In the genomic region with DNA sequence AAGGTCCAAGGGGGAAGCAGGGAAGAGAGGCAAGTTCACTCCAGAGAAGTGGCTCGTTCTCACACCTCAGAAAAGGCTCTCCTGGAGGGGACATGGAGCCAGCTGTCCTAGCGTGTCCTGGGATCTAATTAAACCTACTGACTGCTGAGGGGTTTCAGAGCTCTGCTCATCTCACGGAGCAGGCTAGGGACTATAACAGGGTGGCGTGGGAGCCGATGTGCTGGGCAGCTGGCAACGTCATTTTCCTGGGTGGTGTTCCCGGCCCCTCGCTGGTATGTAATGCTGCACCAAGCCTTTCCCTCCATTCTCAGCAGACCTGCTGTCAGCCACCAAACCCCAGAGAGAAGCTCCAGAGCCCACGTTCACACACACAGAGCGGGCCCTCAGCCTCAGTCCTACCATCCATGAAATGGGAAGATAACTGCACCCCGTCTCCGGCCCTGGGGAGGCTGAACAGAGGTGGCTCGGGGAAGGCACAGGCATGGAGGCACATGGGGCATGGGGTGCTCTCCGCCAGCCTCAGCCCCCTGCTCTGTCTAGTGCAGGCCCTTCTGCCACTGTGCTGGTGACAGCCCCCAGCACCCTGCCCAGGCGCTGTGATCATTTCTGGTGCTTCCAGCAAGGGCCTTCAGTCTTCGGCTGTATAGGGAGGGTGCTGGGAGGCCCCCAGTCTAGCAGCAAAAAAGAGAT, we compare ENCODE assay signal across 14 cellular contexts. TPM values are rescaled to one million over a fixed set of nuclear protein-coding genes. Genes with fewer than 3 reads are reported as not detected.
DNase-seq lines count a peak whose midpoint lies in the region; ATAC-seq and TF ChIP-seq lines count a peak whose summit lies in the region.
"Had no signal": no experiment of that assay in that cellular context is flagged by ENCODE, and none has a peak within 500 bp of the region (broad histone marks: within the 10 kb centered on the region; RNA-seq: fewer than 3 reads in every experiment).

No MANE protein-coding gene starts in this region.

- peak; percentile 27 for ATAC-seq in Panc1
- no peak for ATAC-seq in stimulated activated effector memory CD8-positive, alpha-beta T cell treated with anti-CD3 and anti-CD28 coated beads, Interleukin-12 subunit alpha, Interleukin-12 subunit beta, amount 100 ng/mL, for 72 hours

- H3K9ac ChIP-seq in duodenal mucosa (ENCODE audit: low read depth in 1 of 2, low read length in 2 of 2), result peak overlapping the region; percentile 32 to 71

- H3K36me3 Mint-ChIP-seq in activated CD4-positive, alpha-beta T cell treated with anti-CD3 and anti-CD28 coated beads, Interleukin-2, amount 10 ng/mL, durations not matched to agents 7 days and 5 days (ENCODE audit: low read depth), result peaks cover 40% of the 10 kb centered on the region
- peaks cover 84% of the 10 kb centered on the region for H3K36me3 Mint-ChIP-seq in stimulated activated effector memory CD8-positive, alpha-beta T cell treated with anti-CD3 and anti-CD28 coated beads, Interleukin-12 subunit alpha, Interleukin-12 subunit beta, amount 100 ng/mL, for 72 hours

- no TSS peak for BruUV-seq in Panc1 (replicated peaks; lab: Mats Ljungman, UMichigan)

- H3K36me3 ChIP-seq in Panc1 (ENCODE audit: control insufficient read depth, insufficient read depth, low read length), result no peaks in the 10 kb centered on the region
- H3K36me3 ChIP-seq in duodenal mucosa (ENCODE audit: control insufficient read depth in 1 of 2, insufficient read depth in 2 of 2, low read length in 2 of 2), result no peaks in the 10 kb centered on the region
- no peaks in the 10 kb centered on the region for H3K36me3 ChIP-seq in right atrium auricular region
- H3K36me3 ChIP-seq: uterus had no signal

- H3K9me3 Mint-ChIP-seq in activated CD4-positive, alpha-beta T cell treated with anti-CD3 and anti-CD28 coated beads, Interleukin-2, amount 10 ng/mL, durations not matched to agents 7 days and 5 days, result peaks cover 24% of the 10 kb centered on the region
- H3K9me3 Mint-ChIP-seq in stimulated activated effector memory CD8-positive, alpha-beta T cell treated with anti-CD3 and anti-CD28 coated beads, Interleukin-12 subunit alpha, Interleukin-12 subunit beta, amount 100 ng/mL, for 72 hours, result peaks cover 3% of the 10 kb centered on the region

- POLR2A ChIA-PET in activated CD4-positive, alpha-beta T cell treated with anti-CD3 and anti-CD28 coated beads, Interleukin-2, amount 10 ng/mL, durations not matched to agents 7 days and 5 days (lab: Charles Lee), result no interaction called here
- POLR2A ChIA-PET in Panc1 (lab: Charles Lee), result no interaction called here

- TF ChIP-seq CTCF in Panc1 (IDR thresholded peaks at IDR 0.05) (no peak), right atrium auricular region (IDR thresholded peaks at IDR 0.05) (no peak)

- peaks cover 78% of the 10 kb centered on the region for H3K4me1 Mint-ChIP-seq in activated CD4-positive, alpha-beta T cell treated with anti-CD3 and anti-CD28 coated beads, Interleukin-2, amount 10 ng/mL, durations not matched to agents 7 days and 5 days
- peaks cover 77% of the 10 kb centered on the region for H3K4me1 Mint-ChIP-seq in stimulated activated effector memory CD8-positive, alpha-beta T cell treated with anti-CD3 and anti-CD28 coated beads, Interleukin-12 subunit alpha, Interleukin-12 subunit beta, amount 100 ng/mL, for 72 hours
- H3K4me1 Mint-ChIP-seq: neural crest cell had no signal

- peak overlapping the region; percentile 84 for H3K27ac Mint-ChIP-seq in activated CD4-positive, alpha-beta T cell treated with anti-CD3 and anti-CD28 coated beads, Interleukin-2, amount 10 ng/mL, durations not matched to agents 7 days and 5 days
- peak overlapping the region; percentile 98 for H3K27ac Mint-ChIP-seq in stimulated activated effector memory CD8-positive, alpha-beta T cell treated with anti-CD3 and anti-CD28 coated beads, Interleukin-12 subunit alpha, Interleukin-12 subunit beta, amount 100 ng/mL, for 72 hours

- H3K4me3 ChIP-seq in Panc1 (ENCODE audit: low read depth in 2 of 2, low read length in 2 of 2), result no peak overlapping the region
- peak overlapping the region in 1 of 2 donors; percentile 52 for H3K4me3 ChIP-seq in duodenal mucosa (ENCODE audit: low read depth in 1 of 2, low read length in 2 of 2)
- H3K4me3 ChIP-seq in right atrium auricular region, result no peak overlapping the region
- H3K4me3 ChIP-seq: body of pancreas, uterus had no signal

- intact Hi-C loops in Panc1 (cut with micrococcal nuclease; ENCODE audit: unreplicated experiment), result no loop called here

- no peak overlapping the region for H3K27ac ChIP-seq in Panc1 (ENCODE audit: low read length)
- no peak overlapping the region for H3K27ac ChIP-seq in duodenal mucosa (ENCODE audit: low read depth, low read length)
- no peak overlapping the region for H3K27ac ChIP-seq in right atrium auricular region
- H3K27ac ChIP-seq: body of pancreas, uterus had no signal

- H3K9me3 ChIP-seq in Panc1 (ENCODE audit: control insufficient read depth, insufficient read depth, low read depth, low read length), result no peaks in the 10 kb centered on the region
- no peaks in the 10 kb centered on the region for H3K9me3 ChIP-seq in duodenal mucosa (ENCODE audit: control insufficient read depth in 1 of 2, low read length in 2 of 2)
- H3K9me3 ChIP-seq in right atrium auricular region, result peaks cover 0 to 10% of the 10 kb centered on the region in 2 donors
- H3K9me3 ChIP-seq: body of pancreas, uterus had no signal

- CTCF ChIA-PET in activated CD4-positive, alpha-beta T cell treated with anti-CD3 and anti-CD28 coated beads, Interleukin-2, amount 10 ng/mL, durations not matched to agents 7 days and 5 days (lab: Charles Lee), result interaction anchor here (0.9 to 1.0 kb wide), 2 partner anchors 10 to 29 kb away, joined by 3 read pairs; no protein-coding TSS in a partner anchor
- CTCF ChIA-PET in Panc1 (lab: Charles Lee), result interaction anchor here (1.0 kb wide), 1 partner anchor 20 kb away, joined by 3 read pairs; no protein-coding TSS in a partner anchor

- no peaks in the 10 kb centered on the region for H3K27me3 ChIP-seq in Panc1 (ENCODE audit: control insufficient read depth, insufficient read depth, low read length)
- H3K27me3 ChIP-seq in duodenal mucosa (ENCODE audit: control insufficient read depth in 1 of 2, insufficient read depth in 2 of 2, low read length in 2 of 2), result no peaks in the 10 kb centered on the region
- H3K27me3 ChIP-seq in right atrium auricular region, result no peaks in the 10 kb centered on the region
- H3K27me3 ChIP-seq: body of pancreas, uterus had no signal

- H3K4me1 ChIP-seq in Panc1 (ENCODE audit: control insufficient read depth, insufficient read depth, low read length) (peaks cover 3% of the 10 kb centered on the region; the same call in 1 of the 2 replicates), duodenal mucosa (ENCODE audit: control insufficient read depth in 1 of 2, insufficient read depth in 2 of 2, low read length in 2 of 2) (peaks cover 11 to 17% of the 10 kb centered on the region in 2 donors), right atrium auricular region (peaks cover 0 to 7% of the 10 kb centered on the region in 2 donors)
- H3K4me1 ChIP-seq: body of pancreas, uterus had no signal

- in situ Hi-C loops in Panc1 (cut with HindIII; ENCODE audit: low pct_unique_long_range_greater_than_20kb, low sequenced_read_pairs), result no loop called here

- H3K27me3 Mint-ChIP-seq in activated CD4-positive, alpha-beta T cell treated with anti-CD3 and anti-CD28 coated beads, Interleukin-2, amount 10 ng/mL, durations not matched to agents 7 days and 5 days, result no peaks in the 10 kb centered on the region

- DNase-seq in activated CD4-positive, alpha-beta T cell treated with anti-CD3 and anti-CD28 coated beads, Interleukin-2, amount 10 ng/mL, durations not matched to agents 7 days and 5 days, result peak; percentile 3
- no peak for DNase-seq in activated CD4-positive, alpha-beta T cell treated with anti-CD3 and anti-CD28 coated beads for 1 hour
- DNase-seq in Panc1 (ENCODE audit: low read depth, low spot score) (no peak), right atrium auricular region (ENCODE audit: low spot score) (no peak), SHP77 (lab: John Stamatoyannopoulos, UW) (no peak), NCI-H187 treated with DMSO at 0.1 percent for 48 hours (lab: John Stamatoyannopoulos, UW) (no peak)
- DNase-seq in stimulated activated effector memory CD8-positive, alpha-beta T cell treated with anti-CD3 and anti-CD28 coated beads, Interleukin-12 subunit alpha, Interleukin-12 subunit beta, amount 100 ng/mL, for 72 hours (ENCODE audit: low spot score in 2 of 2), result no peak
- DNase-seq: GDM1, KBM-7, NCI-H1930 had no signal

- peak overlapping the region; percentile 40 for H3K4me3 Mint-ChIP-seq in activated CD4-positive, alpha-beta T cell treated with anti-CD3 and anti-CD28 coated beads, Interleukin-2, amount 10 ng/mL, durations not matched to agents 7 days and 5 days
- H3K4me3 Mint-ChIP-seq in stimulated activated effector memory CD8-positive, alpha-beta T cell treated with anti-CD3 and anti-CD28 coated beads, Interleukin-12 subunit alpha, Interleukin-12 subunit beta, amount 100 ng/mL, for 72 hours, result peak overlapping the region; percentile 99
- H3K4me3 Mint-ChIP-seq: neural crest cell had no signal

RNA-seq across cellular contexts. Expression of a gene that starts 1.9 kb away (rescaled TPM):
- 10 to 100 TPM; 25.9 to 26.7 TPM for total RNA-seq in activated CD4-positive, alpha-beta T cell treated with anti-CD3 and anti-CD28 coated beads, Interleukin-2, amount 10 ng/mL, durations not matched to agents 7 days and 5 days
- total RNA-seq in Panc1 (2021; ENCODE audit: unreplicated experiment), result not detected
- not detected for polyA plus RNA-seq in Panc1 (2012; ENCODE audit: insufficient read length)
- total RNA-seq in right atrium auricular region, result 1 to 10 TPM; 2.7 to 3.2 TPM
- total RNA-seq: neural crest cell had no signal

RNA-seq across cellular contexts. Expression of a gene that starts 41.6 kb away (rescaled TPM):
- total RNA-seq in activated CD4-positive, alpha-beta T cell treated with anti-CD3 and anti-CD28 coated beads, Interleukin-2, amount 10 ng/mL, durations not matched to agents 7 days and 5 days, result 10 to 100 TPM; 38.7 to 41.3 TPM
- total RNA-seq in Panc1 (2021; ENCODE audit: unreplicated experiment), result 165 TPM
- 147 TPM for polyA plus RNA-seq in Panc1 (2012; ENCODE audit: insufficient read length)
- total RNA-seq in right atrium auricular region, result 10 to 100 TPM; 30.3 to 30.5 TPM

Comparison
In these comparisons a context has a peak if more than half of its experiments do, and no peak if none do; other contexts are left out.
1. RNA of a gene that starts 1.9 kb away (total RNA-seq): 25.9 to 26.7 TPM in activated CD4-positive, alpha-beta T cell treated with anti-CD3 and anti-CD28 coated beads, Interleukin-2, amount 10 ng/mL, durations not matched to agents 7 days and 5 days; 2.7 to 3.2 TPM in right atrium auricular region and not detected in Panc1 (single experiment); every median in the first group is over 4 times any median in the second.